Comparison of ENCODE assay signal across 27 cellular contexts in the genomic region with DNA sequence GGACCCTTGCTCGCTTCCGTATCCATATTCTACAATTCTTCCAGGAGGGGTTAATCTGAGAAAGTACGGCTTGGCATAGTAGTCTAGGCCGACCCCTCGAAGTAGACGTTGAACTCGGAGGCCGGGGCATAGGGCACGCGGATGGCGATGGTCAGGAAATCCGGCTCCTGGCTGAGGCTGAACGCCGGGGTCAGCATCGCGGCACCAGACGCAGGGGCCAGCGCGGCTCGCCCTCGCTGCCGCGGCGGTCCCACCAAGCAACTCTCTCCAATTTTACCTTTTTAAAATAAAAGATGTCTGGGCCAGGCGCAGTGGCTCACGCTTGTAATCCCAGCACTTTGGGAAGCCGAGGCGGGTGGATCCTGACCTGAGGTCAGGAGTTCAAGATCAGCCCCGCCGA.
"Had no signal": no experiment of that assay in that cellular context is flagged by ENCODE, and none has a peak within 500 bp of the region (broad histone marks: within the 10 kb centered on the region; RNA-seq: fewer than 3 reads in every experiment).

No MANE protein-coding gene starts in this region.

- H3K36me3 ChIP-seq: colonic mucosa had no signal

- H3K4me3 Mint-ChIP-seq: dendritic cell treated with granulocyte-macrophage colony-stimulating factor and Interleukin-4, amounts not matched to agents 40 ng/mL and 50 ng/mL, for 4 days; effector memory CD8-positive, alpha-beta T cell; endodermal cell had no signal

- H3K27ac Mint-ChIP-seq: dendritic cell treated with granulocyte-macrophage colony-stimulating factor and Interleukin-4, amounts not matched to agents 40 ng/mL and 50 ng/mL, for 4 days; effector memory CD8-positive, alpha-beta T cell; endodermal cell had no signal

- H3K27ac ChIP-seq: colonic mucosa, coronary artery, dorsolateral prefrontal cortex, epithelial cell of prostate, esophagus squamous epithelium, foreskin keratinocyte, gastrocnemius medialis, heart left ventricle, heart right ventricle had no signal

- H3K9me3 ChIP-seq: colonic mucosa, esophagus squamous epithelium, gastrocnemius medialis, heart left ventricle, heart right ventricle had no signal

- H3K9me3 Mint-ChIP-seq: dendritic cell treated with granulocyte-macrophage colony-stimulating factor and Interleukin-4, amounts not matched to agents 40 ng/mL and 50 ng/mL, for 4 days; effector memory CD8-positive, alpha-beta T cell; endodermal cell had no signal

- H3K4me3 ChIP-seq: colonic mucosa, coronary artery, dorsolateral prefrontal cortex, esophagus squamous epithelium, gastrocnemius medialis, heart left ventricle, heart right ventricle had no signal

- DNase-seq: colonic mucosa; cortex of kidney; dermis blood vessel endothelial cell; dorsolateral prefrontal cortex; effector CD4-positive, alpha-beta T cell; effector CD8-positive, alpha-beta T cell; effector memory CD4-positive, alpha-beta T cell; effector memory CD8-positive, alpha-beta T cell; endodermal cell; erythroblast; esophagus squamous epithelium; foreskin fibroblast; foreskin keratinocyte; foreskin melanocyte; gastrocnemius medialis; glutamatergic neuron; head of caudate nucleus; heart left ventricle; heart right ventricle had no signal

- H3K27me3 ChIP-seq: colonic mucosa, dorsolateral prefrontal cortex, esophagus squamous epithelium, foreskin keratinocyte, gastrocnemius medialis, heart left ventricle, heart right ventricle had no signal

- H3K4me1 ChIP-seq: colonic mucosa had no signal

- H3K27me3 Mint-ChIP-seq: dendritic cell treated with granulocyte-macrophage colony-stimulating factor and Interleukin-4, amounts not matched to agents 40 ng/mL and 50 ng/mL, for 4 days had no signal

- ATAC-seq: effector memory CD8-positive, alpha-beta T cell; esophagus mucosa; foreskin keratinocyte; gastrocnemius medialis; heart left ventricle; heart right ventricle had no signal

- FAIRE-seq: colon, endometrium, endothelial cell of umbilical vein, frontal cortex had no signal
